ENCODE assay signal across 9 cellular contexts in genomic region chr1:44673675-44674112, GRCh38. TPM values are rescaled to one million over a fixed set of nuclear protein-coding genes. Genes with fewer than 3 reads are reported as not detected.
DNase-seq lines count a peak whose midpoint lies in the region; ATAC-seq and TF ChIP-seq lines count a peak whose summit lies in the region.
"Had no signal": no experiment of that assay in that cellular context is flagged by ENCODE, and none has a peak within 500 bp of the region (broad histone marks: within the 10 kb centered on the region; RNA-seq: fewer than 3 reads in every experiment).

No MANE protein-coding gene starts in this region.

- H2AFZ ChIP-seq in PC-9 (peak overlapping the region; percentile 85), trophoblast cell (ENCODE audit: insufficient read depth, low read length, poor library complexity) (peak overlapping the region; percentile 77)

- H3K79me1 ChIP-seq in trophoblast cell (ENCODE audit: low read length): peaks cover 9% of the 10 kb centered on the region

- peak overlapping the region; percentile 80 for H3K14ac ChIP-seq in trophoblast cell (ENCODE audit: low read length)

- POLR2A ChIA-PET in A673 (lab: Charles Lee; ENCODE audit: low non-redundant PET) (interaction anchor here (0.5 to 1.0 kb wide), 3 partner anchors 48 to 69 kb away, joined by 4 to 7 read pairs (median 6); no protein-coding TSS in a partner anchor), PC-9 (lab: Charles Lee; ENCODE audit: unreplicated experiment) (interaction anchor here (0.5 to 3.5 kb wide), 11 partner anchors 13 to 902 kb away, joined by 3 to 39 read pairs (median 4); partner anchors contain the start of genes AKR1A1, PRDX1 and RPS8)

- CTCF ChIA-PET in A673 (lab: Charles Lee): interaction anchor here (1.0 kb wide), 1 partner anchor 15 kb away, joined by 3 read pairs; no protein-coding TSS in a partner anchor
- CTCF ChIA-PET in PC-9 (lab: Charles Lee): interaction anchor here (0.6 to 1.9 kb wide), 2 partner anchors 21 to 588 kb away, joined by 6 to 18 read pairs; no protein-coding TSS in a partner anchor

- H3K9me3 ChIP-seq in A673 (ENCODE audit: low read depth, low read length, poor library complexity, severe bottlenecking) (no peaks in the 10 kb centered on the region), PC-9 (ENCODE audit: insufficient read depth, low read depth) (no peaks in the 10 kb centered on the region), trophoblast cell (ENCODE audit: insufficient read depth, low read depth, low read length) (no peaks in the 10 kb centered on the region)

- peaks cover 5% of the 10 kb centered on the region for H3K4me1 ChIP-seq in A673 (ENCODE audit: insufficient read depth, low read length, poor library complexity, severe bottlenecking)
- peaks cover 54% of the 10 kb centered on the region for H3K4me1 ChIP-seq in PC-9 (replicated peaks; ENCODE audit: insufficient read depth)
- H3K4me1 ChIP-seq in trophoblast cell (ENCODE audit: control insufficient read depth in 1 of 2, insufficient read depth in 2 of 2, low read length in 2 of 2): peaks cover 18 to 22% of the 10 kb centered on the region in 2 experiments

- no peaks in the 10 kb centered on the region for H3K36me3 ChIP-seq in A673 (ENCODE audit: insufficient read depth, low read length, poor library complexity, severe bottlenecking)
- H3K36me3 ChIP-seq in PC-9 (ENCODE audit: low read depth): no peaks in the 10 kb centered on the region
- no peaks in the 10 kb centered on the region for H3K36me3 ChIP-seq in trophoblast cell (ENCODE audit: control insufficient read depth in 1 of 2, insufficient read depth in 2 of 2, low read length in 2 of 2)

- intact Hi-C loops in A673 (cut with micrococcal nuclease; ENCODE audit: unreplicated experiment) (no loop called here), PC-9 (cut with micrococcal nuclease; ENCODE audit: unreplicated experiment) (loop anchor here (1.0 to 10.0 kb wide), 6 partner anchors 17 to 1011 kb away; partner anchors contain the start of genes DYNLT4, GPBP1L1 and TMEM69)

- H4K91ac ChIP-seq in trophoblast cell (ENCODE audit: low read depth, low read length): peak overlapping the region; percentile 45

- no peak overlapping the region for H2AK5ac ChIP-seq in trophoblast cell (ENCODE audit: low read length)

- peak overlapping the region; percentile 60 for H2BK5ac ChIP-seq in trophoblast cell (ENCODE audit: low read depth, low read length, poor library complexity)

- BruUV-seq in A673 (replicated peaks; lab: Mats Ljungman, UMichigan): no TSS peak
- TSS peak; percentile 58 for BruUV-seq in PC-9 (replicated peaks; lab: Mats Ljungman, UMichigan)

- H3K27me3 ChIP-seq in A673 (replicated peaks; ENCODE audit: insufficient read depth, low read depth, low read length, poor library complexity) (no peaks in the 10 kb centered on the region), PC-9 (ENCODE audit: insufficient read depth, low read depth) (no peaks in the 10 kb centered on the region), trophoblast cell (ENCODE audit: insufficient read depth, low read length) (no peaks in the 10 kb centered on the region)

- no peak overlapping the region for H3K23ac ChIP-seq in trophoblast cell (ENCODE audit: low read length)

- peaks cover 31% of the 10 kb centered on the region for H3K79me2 ChIP-seq in PC-9 (ENCODE audit: low read depth)
- peaks cover 6% of the 10 kb centered on the region for H3K79me2 ChIP-seq in trophoblast cell (ENCODE audit: control insufficient read depth, insufficient read depth, low read length, poor library complexity)

- H3K4me3 ChIP-seq in A673 (ENCODE audit: low read depth, low read length, poor library complexity, severe bottlenecking) (peak overlapping the region; percentile 62), PC-9 (peak overlapping the region; percentile 81), trophoblast cell (ENCODE audit: low read depth, low read length) (peak overlapping the region; percentile 62)

- peak overlapping the region; percentile 77 for H3K27ac ChIP-seq in A673 (ENCODE audit: low read depth, low read length, poor library complexity, severe bottlenecking)
- H3K27ac ChIP-seq in PC-9: peak overlapping the region; percentile 89; the same call in 1 of the 2 replicates
- H3K27ac ChIP-seq in trophoblast cell (ENCODE audit: low read depth, low read length): peak overlapping the region; percentile 44

- no peak for TF ChIP-seq CTCF in A673 (conservative IDR thresholded peaks at IDR 0.05; ENCODE audit: low read depth, low read length)
- TF ChIP-seq CTCF in PC-9 (conservative IDR thresholded peaks at IDR 0.05): no peak

- DNase-seq in A673 (ENCODE audit: low spot score): no peak
- no peak for DNase-seq in PC-9
- DNase-seq in fibroblast of gingiva (ENCODE audit: low read depth): peak; percentile 29
- peak in 1 of 2 donors; percentile 14 for DNase-seq in trophoblast cell
- DNase-seq in hypothalamus (lab: John Stamatoyannopoulos, UW): no peak
- DNase-seq in retina: no peak
- no peak for DNase-seq in superior temporal gyrus (ENCODE audit: extremely low spot score)

- H4K12ac ChIP-seq in trophoblast cell (ENCODE audit: low read depth, low read length): peak overlapping the region; percentile 63

- H4K20me1 ChIP-seq in PC-9 (ENCODE audit: insufficient read depth): no peaks in the 10 kb centered on the region

- peak overlapping the region; percentile 64 for H2BK120ac ChIP-seq in trophoblast cell (ENCODE audit: insufficient read depth, low read length, poor library complexity)

- H3K4me2 ChIP-seq in PC-9 (peak overlapping the region; percentile 84), trophoblast cell (ENCODE audit: low read length) (peak overlapping the region; percentile 91)

- peak; percentile 2 for ATAC-seq in GM21367 (IDR thresholded peaks at IDR 0.05; ENCODE audit: unreplicated experiment)

- H3K18ac ChIP-seq in trophoblast cell (ENCODE audit: low read length): peak overlapping the region; percentile 47

- peak overlapping the region; percentile 15 for H3K9ac ChIP-seq in trophoblast cell (ENCODE audit: low read length)

- H3K9me2 ChIP-seq in PC-9 (ENCODE audit: insufficient read depth): no peaks in the 10 kb centered on the region; the same call in 1 of the 2 replicates

- peak overlapping the region; percentile 75 for H2BK12ac ChIP-seq in trophoblast cell (ENCODE audit: low read length)

- peak overlapping the region; percentile 33 for H3K4ac ChIP-seq in trophoblast cell (ENCODE audit: low read depth, low read length)

- no CpG with 5 or more reads among the region's 16 CpGs for WGBS in trophoblast cell (ENCODE audit: extremely low coverage, insufficient coverage, insufficient read length)

- peak overlapping the region; percentile 81 for H4K8ac ChIP-seq in trophoblast cell (ENCODE audit: low read depth, low read length)

- H3F3A ChIP-seq in PC-9 (ENCODE audit: insufficient read depth, low read depth): peaks cover 55% of the 10 kb centered on the region

RNA-seq across cellular contexts. Expression of gene TMEM53, which starts 0.6 kb away (rescaled TPM):
- 3.3 and 5.6 TPM in 2 replicates for total RNA-seq in A673 (2021)
- 33.2 and 36.1 TPM in 2 replicates for total RNA-seq in PC-9 (2021)
- polyA plus RNA-seq in trophoblast cell (2013): 9.2 and 9.3 TPM in 2 replicates

RNA-seq across cellular contexts. Expression of gene ARMH1, which starts 0.8 kb away (rescaled TPM):
- total RNA-seq in A673 (2021) (0.26 and 0.87 TPM in 2 replicates), PC-9 (2021) (16.3 and 16.9 TPM in 2 replicates)
- 1.3 and 1.5 TPM in 2 replicates for polyA plus RNA-seq in trophoblast cell (2013)
- total RNA-seq: pulmonary artery endothelial cell had no signal

RNA-seq across cellular contexts. Expression of gene RNU5D-1, which starts 57.3 kb away (rescaled TPM):
- total RNA-seq in A673 (2021): not detected in 2 replicates
- not detected in 2 replicates for total RNA-seq in PC-9 (2021)
- polyA plus RNA-seq in trophoblast cell (2013): not detected in 2 replicates
- total RNA-seq: pulmonary artery endothelial cell had no signal
